Comparison of ENCODE assay signal across 22 cellular contexts in the genomic region with DNA sequence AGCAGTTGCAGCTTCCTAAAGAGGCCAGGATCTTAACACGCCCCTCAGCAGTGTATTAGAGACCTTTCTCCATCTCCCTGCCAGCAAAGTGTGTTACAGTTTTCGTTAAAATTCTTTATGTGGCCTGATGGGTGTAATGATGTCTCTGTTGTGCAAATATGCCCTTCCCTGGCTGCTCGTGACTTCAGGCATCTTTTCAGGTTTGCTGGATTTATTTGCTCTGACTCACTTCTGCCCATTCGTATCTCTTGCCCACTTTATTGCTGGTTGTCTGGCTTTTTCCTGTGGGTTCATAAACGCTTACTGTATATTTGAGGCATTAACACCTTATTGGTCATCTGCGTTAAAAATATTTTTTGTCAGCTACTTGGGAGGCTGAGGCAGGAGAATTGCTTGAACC.
A peak's percentile ranks its signal among the peaks of the same experiment; 100 is the strongest.
DNase-seq lines count a peak whose midpoint lies in the region; ATAC-seq and TF ChIP-seq lines count a peak whose summit lies in the region.
"Had no signal": no experiment of that assay in that cellular context is flagged by ENCODE, and none has a peak within 500 bp of the region (broad histone marks: within the 10 kb centered on the region; RNA-seq: fewer than 3 reads in every experiment).

No MANE protein-coding gene starts in this region.

- TF ChIP-seq CTCF in GM13977 (IDR thresholded peaks at IDR 0.05; ENCODE audit: extremely low read depth, insufficient read depth, missing control alignments) (no peak), RWPE1 (conservative IDR thresholded peaks at IDR 0.05; ENCODE audit: low read depth) (no peak), spleen (IDR thresholded peaks at IDR 0.05 in 8 of 11, conservative IDR thresholded peaks at IDR 0.05 in 3 of 11) (no peak)

- intact Hi-C loops in left colon (cut with DNase I, micrococcal nuclease) (no loop called here), spleen (cut with DNase I; ENCODE audit: low total_unique reads) (no loop called here)

- peaks cover 0 to 45% (median 0%) of the 10 kb centered on the region in 7 donors for H3K27me3 ChIP-seq in spleen (replicated peaks in 1 of 7)

- H3K27ac ChIP-seq in RWPE1 (peak overlapping the region; percentile 39; the same call in 1 of the 2 replicates), spleen (no peak overlapping the region)

- CTCF ChIA-PET in RWPE1 (lab: Yijun Ruan, JAX) = no interaction called here

- no peaks in the 10 kb centered on the region for H3K36me3 ChIP-seq in spleen

- no peaks in the 10 kb centered on the region for H3K4me1 ChIP-seq in spleen

- peak; percentile 10 for DNase-seq in SIG-M5 treated with dmso at 0.1 percent for 504 hours (lab: John Stamatoyannopoulos, UW; ENCODE audit: unreplicated experiment)
- no peak for DNase-seq in SIG-M5 (lab: John Stamatoyannopoulos, UW)
- DNase-seq in GM13977 (ENCODE audit: low spot score) = peak; percentile 4
- DNase-seq in RWPE1 (ENCODE audit: low spot score) = peak; percentile 42
- DNase-seq in left colon = no peak
- no peak for DNase-seq in spleen
- DNase-seq in ACHN = no peak
- DNase-seq: 8988T; activated CD8-positive, alpha-beta T cell treated with anti-CD3 and anti-CD28 coated beads for 36 hours; activated naive CD4-positive, alpha-beta T cell treated with anti-CD3 and anti-CD28 coated beads, Interleukin-2, amount 50 U/mL, for 16 hours; amygdala; CD8-positive, alpha-beta T cell; IMR-90; NCI-H1092; NCI-H187; NCI-H2171; NCI-H82; stimulated activated naive CD8-positive, alpha-beta T cell treated with anti-CD3 and anti-CD28 coated beads, Interleukin-15, Interleukin-2, amounts not matched to agents 100 U/mL and 50 U/mL, for 24 hours; T-helper 2 cell had no signal

- in situ Hi-C loops in GM13977 (cut with MboI; ENCODE audit: low pct_unique_long_range_greater_than_20kb, low sequenced_read_pairs, unreplicated experiment) = no loop called here
- in situ Hi-C loops in ACHN (cut with HindIII; ENCODE audit: low pct_ligation_motif_present, low pct_unique_long_range_greater_than_20kb, low sequenced_read_pairs) = no loop called here

- H3K4me3 ChIP-seq in spleen = no peak overlapping the region
- H3K4me3 ChIP-seq: lung had no signal

- 70 to 86% (median 75%) methylated on average over 6 of the region's 6 CpGs for WGBS in spleen, 5 donors

- H3K9me3 ChIP-seq in spleen = no peaks in the 10 kb centered on the region

- TF ChIP-seq POLR2A in spleen (IDR thresholded peaks at IDR 0.05) = no peak

- peak; percentile 58 for ATAC-seq in left colon
- ATAC-seq in GM18502 (IDR thresholded peaks at IDR 0.05; ENCODE audit: poor library complexity, unreplicated experiment) = no peak
- ATAC-seq: activated CD8-positive, alpha-beta T cell treated with anti-CD3 and anti-CD28 coated beads for 36 hours; CD8-positive, alpha-beta T cell; SK-N-SH treated with all-trans-retinoic acid at 6 μM for 48 hours; stimulated activated naive CD8-positive, alpha-beta T cell treated with anti-CD3 and anti-CD28 coated beads, Interleukin-15, Interleukin-2, amounts not matched to agents 100 U/mL and 50 U/mL, for 24 hours had no signal

- POLR2A ChIA-PET in RWPE1 (lab: Yijun Ruan, JAX; ENCODE audit: low non-redundant PET) = no interaction called here

Comparison
In these comparisons a context has a peak if more than half of its experiments do, and no peak if none do; other contexts are left out.
1. DNase-seq: peak in SIG-M5 treated with dmso at 0.1 percent for 504 hours (single experiment), GM13977 (single experiment) and RWPE1 (single experiment); none in SIG-M5 (single experiment), left colon (0 of 2), spleen (single experiment) and ACHN (single experiment).